Comparison of ENCODE assay signal across 8 cellular contexts in the genomic region with DNA sequence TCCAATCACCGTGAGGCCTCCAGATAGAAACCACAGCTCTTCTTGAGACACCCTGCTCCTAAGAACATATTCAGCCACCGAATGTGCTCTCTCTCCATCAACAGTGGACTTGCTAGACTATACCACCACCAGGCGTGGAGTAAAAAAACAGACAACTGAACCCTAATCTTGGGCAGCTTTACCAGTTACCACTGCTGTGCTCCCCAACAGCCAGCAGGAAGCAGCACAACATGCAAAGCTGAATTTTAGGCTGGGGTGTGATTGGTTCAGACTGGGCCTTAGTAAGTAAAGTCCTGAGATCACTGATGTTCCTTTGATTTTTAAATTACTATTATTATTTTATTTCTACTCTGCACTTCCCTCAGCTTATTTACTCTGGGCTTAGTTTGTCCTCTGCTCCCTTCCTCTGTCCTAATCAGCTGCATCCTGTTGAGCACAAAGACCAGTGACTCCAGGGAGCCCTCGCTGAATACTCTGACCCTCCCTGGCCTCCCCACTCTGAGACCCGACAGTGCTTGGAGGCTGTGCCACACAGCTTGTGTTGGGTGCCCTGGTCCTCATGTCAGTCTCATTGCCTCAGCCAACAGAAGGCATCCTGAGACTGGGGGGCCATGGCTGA. TPM values are rescaled to one million over a fixed set of nuclear protein-coding genes. Genes with fewer than 3 reads are reported as not detected.
DNase-seq lines count a peak whose midpoint lies in the region; ATAC-seq and TF ChIP-seq lines count a peak whose summit lies in the region.

No MANE protein-coding gene starts in this region.

- no peak overlapping the region for H3K4me3 ChIP-seq in CD4-positive, CD25-positive, alpha-beta regulatory T cell (ENCODE audit: low read depth, low read length)
- no peak overlapping the region for H3K4me3 ChIP-seq in HAP-1
- no peak overlapping the region for H3K4me3 ChIP-seq in fibroblast of lung (replicated peaks in 1 of 4; ENCODE audit: control extremely low read depth in 1 of 4, insufficient read depth in 1 of 4, low read depth in 3 of 4, low read length in 4 of 4)
- H3K4me3 ChIP-seq in parathyroid adenoma (ENCODE audit: low read depth, low read length) = no peak overlapping the region

- in situ Hi-C loops in HAP-1 (cut with MboI; ENCODE audit: low sequenced_read_pairs) = loop anchor here (10.0 kb wide), 1 partner anchor 144 kb away; no protein-coding TSS in a partner anchor

- H3K9me3 ChIP-seq in CD4-positive, CD25-positive, alpha-beta regulatory T cell (ENCODE audit: control insufficient read depth in 2 of 2, low read length in 2 of 2) = no peaks in the 10 kb centered on the region
- H3K9me3 ChIP-seq in HAP-1 (no peaks in the 10 kb centered on the region), fibroblast of lung (ENCODE audit: control insufficient read depth, insufficient read depth, low read depth, low read length) (no peaks in the 10 kb centered on the region), parathyroid adenoma (ENCODE audit: control insufficient read depth, low read length) (no peaks in the 10 kb centered on the region)

- ATAC-seq in CD4-positive, CD25-positive, alpha-beta regulatory T cell (ENCODE audit: low read depth in 2 of 2) = peak; percentile 32 to 49
- no peak for ATAC-seq in HG03442 (IDR thresholded peaks at IDR 0.05; ENCODE audit: unreplicated experiment)

- no peaks in the 10 kb centered on the region for H4K20me1 ChIP-seq in fibroblast of lung (ENCODE audit: control insufficient read depth, extremely low read depth, insufficient read depth, low read length)

- peak overlapping the region in 1 of 4 donors; percentile 47 for H3K4me3 Mint-ChIP-seq in CD4-positive, CD25-positive, alpha-beta regulatory T cell

- no peaks in the 10 kb centered on the region for H3K36me3 ChIP-seq in CD4-positive, CD25-positive, alpha-beta regulatory T cell (ENCODE audit: control insufficient read depth, insufficient read depth, low read length)
- H3K36me3 ChIP-seq in HAP-1 (replicated peaks) (no peaks in the 10 kb centered on the region), fibroblast of lung (ENCODE audit: control insufficient read depth, insufficient read depth, low read length) (no peaks in the 10 kb centered on the region), parathyroid adenoma (ENCODE audit: control insufficient read depth, insufficient read depth, low read length) (no peaks in the 10 kb centered on the region)

- H3K9me3 Mint-ChIP-seq in CD4-positive, CD25-positive, alpha-beta regulatory T cell = no peaks in the 10 kb centered on the region

- H3K27ac ChIP-seq in CD4-positive, CD25-positive, alpha-beta regulatory T cell (ENCODE audit: insufficient read depth, low read length, poor library complexity, severe bottlenecking) = no peak overlapping the region
- no peak overlapping the region for H3K27ac ChIP-seq in fibroblast of lung (ENCODE audit: insufficient read depth, low read length)
- no peak overlapping the region for H3K27ac ChIP-seq in parathyroid adenoma

- H3K4me2 ChIP-seq in fibroblast of lung (ENCODE audit: extremely low read depth, insufficient read depth, low read length) (no peak overlapping the region), parathyroid adenoma (ENCODE audit: low read length) (no peak overlapping the region)

- H3K79me2 ChIP-seq in fibroblast of lung (ENCODE audit: control insufficient read depth, insufficient read depth, low read length) (no peaks in the 10 kb centered on the region), parathyroid adenoma (no peaks in the 10 kb centered on the region)

- H3K9ac ChIP-seq in fibroblast of lung (ENCODE audit: insufficient read depth, low read length) = no peak overlapping the region
- no peak overlapping the region for H3K9ac ChIP-seq in parathyroid adenoma

- TF ChIP-seq CTCF in fibroblast of lung (conservative IDR thresholded peaks at IDR 0.05 in 1 of 2, IDR thresholded peaks at IDR 0.05 in 1 of 2; ENCODE audit: low read depth in 1 of 2, low read length in 2 of 2) (peak; percentile 79 to 96), parathyroid adenoma (IDR thresholded peaks at IDR 0.05) (peak; percentile 93)

- no peaks in the 10 kb centered on the region for H3K27me3 Mint-ChIP-seq in CD4-positive, CD25-positive, alpha-beta regulatory T cell

- DNase-seq in CD4-positive, CD25-positive, alpha-beta regulatory T cell = peak in 2 of 3 donors; percentile 29 to 80
- DNase-seq in HAP-1 (ENCODE audit: low spot score in 2 of 2) (peak; percentile 46 to 71), NOMO-1 treated with DMSO at 0.1 percent for 48 hours (lab: John Stamatoyannopoulos, UW; ENCODE audit: unreplicated experiment) (peak; percentile 66), activated T-cell treated with anti-CD3 and anti-CD28 coated beads for 24 hours (ENCODE audit: low read depth) (peak; percentile 60), fibroblast of lung (ENCODE audit: low read depth in 2 of 2) (peak; percentile 43 to 58), NCI-H2171 (lab: John Stamatoyannopoulos, UW) (no peak)

- H3K36me3 Mint-ChIP-seq in CD4-positive, CD25-positive, alpha-beta regulatory T cell = no peaks in the 10 kb centered on the region

- peaks cover 5% of the 10 kb centered on the region for H3K4me1 ChIP-seq in CD4-positive, CD25-positive, alpha-beta regulatory T cell (ENCODE audit: control insufficient read depth, insufficient read depth, low read length, poor library complexity, severe bottlenecking)
- H3K4me1 ChIP-seq in HAP-1 = peaks cover 12% of the 10 kb centered on the region
- H3K4me1 ChIP-seq in fibroblast of lung (ENCODE audit: control insufficient read depth, extremely low read depth, insufficient read depth, low read length) = peaks cover 6% of the 10 kb centered on the region
- no peaks in the 10 kb centered on the region for H3K4me1 ChIP-seq in parathyroid adenoma

- H3K27ac Mint-ChIP-seq in CD4-positive, CD25-positive, alpha-beta regulatory T cell = peak overlapping the region in 1 of 3 donors; percentile 26

- no peaks in the 10 kb centered on the region for H3K27me3 ChIP-seq in CD4-positive, CD25-positive, alpha-beta regulatory T cell (ENCODE audit: control insufficient read depth, insufficient read depth, low read length)
- H3K27me3 ChIP-seq in HAP-1 (ENCODE audit: low read depth) = no peaks in the 10 kb centered on the region
- no peaks in the 10 kb centered on the region for H3K27me3 ChIP-seq in fibroblast of lung (ENCODE audit: control insufficient read depth, insufficient read depth, low read length)
- H3K27me3 ChIP-seq in parathyroid adenoma (ENCODE audit: control insufficient read depth, insufficient read depth, low read length) = no peaks in the 10 kb centered on the region

- H2AFZ ChIP-seq in fibroblast of lung (ENCODE audit: low read length) (no peak overlapping the region), parathyroid adenoma (no peak overlapping the region)

- H3K4me1 Mint-ChIP-seq in CD4-positive, CD25-positive, alpha-beta regulatory T cell = peaks cover 0 to 29% (median 15%) of the 10 kb centered on the region in 4 donors

RNA-seq across cellular contexts. Expression of a gene that starts 21.9 kb away (rescaled TPM):
- total RNA-seq in CD4-positive, CD25-positive, alpha-beta regulatory T cell = 10.1 TPM
- polyA plus RNA-seq in CD4-positive, CD25-positive, alpha-beta regulatory T cell = 10 to 100 TPM; 38.7 to 53.1 (median 39.8) TPM
- total RNA-seq in fibroblast of lung = 19.5 and 23.6 TPM in 2 replicates
- 51.9 and 55.2 TPM in 2 replicates for polyA plus RNA-seq in fibroblast of lung
- 37.6 and 38.9 TPM in 2 replicates for polyA plus RNA-seq in fibroblast of lung (2012)
- 47.3 and 79.4 TPM in 2 replicates for polyA minus RNA-seq in fibroblast of lung (ENCODE audit: low replicate concordance)

RNA-seq across cellular contexts. Expression of a gene that starts 25.9 kb away (rescaled TPM):
- 61.9 TPM for total RNA-seq in CD4-positive, CD25-positive, alpha-beta regulatory T cell
- 10 to 100 TPM; 58.4 to 71.3 (median 62.6) TPM for polyA plus RNA-seq in CD4-positive, CD25-positive, alpha-beta regulatory T cell
- 37.5 and 47.1 TPM in 2 replicates for total RNA-seq in fibroblast of lung
- polyA plus RNA-seq in fibroblast of lung = 52.7 and 60.5 TPM in 2 replicates
- 59.1 and 75.9 TPM in 2 replicates for polyA plus RNA-seq in fibroblast of lung (2012)
- 15.5 and 32.9 TPM in 2 replicates for polyA minus RNA-seq in fibroblast of lung (ENCODE audit: low replicate concordance)
